ENCODE assay signal across 10 cellular contexts in the genomic region with DNA sequence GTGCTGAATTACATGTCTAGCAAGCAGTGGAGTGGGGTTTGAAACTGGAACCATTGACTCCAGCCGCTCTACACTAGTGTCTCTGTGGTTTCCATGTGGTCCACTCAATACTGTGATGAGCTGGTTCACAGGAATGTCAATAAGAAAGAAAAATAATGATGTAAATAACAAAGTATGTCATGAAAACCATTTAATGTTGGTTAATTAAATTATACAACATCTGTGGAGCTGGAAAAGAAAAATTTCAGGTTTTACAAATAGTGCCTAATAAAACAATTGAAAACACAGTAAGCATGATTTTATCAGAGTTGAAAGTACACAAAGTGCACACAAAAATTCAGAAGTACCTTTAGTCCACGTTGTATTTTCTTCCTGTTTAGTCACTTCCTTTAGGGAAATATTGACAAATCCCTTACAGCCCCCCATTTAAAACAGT. TPM values are rescaled to one million over a fixed set of nuclear protein-coding genes. Genes with fewer than 3 reads are reported as not detected.
DNase-seq lines count a peak whose midpoint lies in the region; ATAC-seq lines count a peak whose summit lies in the region.
"Had no signal": no experiment of that assay in that cellular context is flagged by ENCODE, and none has a peak within 500 bp of the region (broad histone marks: within the 10 kb centered on the region; RNA-seq: fewer than 3 reads in every experiment).

No MANE protein-coding gene starts in this region.

- intact Hi-C loops in sciatic nerve (cut with DNase I), result no loop called here

- H3K4me1 ChIP-seq in adipocyte (ENCODE audit: control insufficient read depth, insufficient read depth, low read length), result peaks cover 2% of the 10 kb centered on the region

- no peak for ATAC-seq in sciatic nerve

- no peaks in the 10 kb centered on the region for H3K9me3 ChIP-seq in adipocyte (ENCODE audit: control insufficient read depth, low read length)

- no peak overlapping the region for H3K4me3 ChIP-seq in adipocyte (ENCODE audit: low read length)

- no peak overlapping the region for H3K9ac ChIP-seq in adipocyte (ENCODE audit: low read length)

- no peaks in the 10 kb centered on the region for H3K36me3 ChIP-seq in adipocyte (ENCODE audit: control insufficient read depth, insufficient read depth, low read length, severe bottlenecking)

- H3K27me3 ChIP-seq in adipocyte (replicated peaks; ENCODE audit: control insufficient read depth, insufficient read depth, low read length), result no peaks in the 10 kb centered on the region

- in situ Hi-C loops in ACHN (cut with HindIII; ENCODE audit: low pct_ligation_motif_present, low pct_unique_long_range_greater_than_20kb, low sequenced_read_pairs), result no loop called here

- peak; percentile 24 for DNase-seq in ACHN
- peak; percentile 20 for DNase-seq in HK-2 (ENCODE audit: unreplicated experiment)
- DNase-seq in adipocyte (ENCODE audit: low read depth), result peak; percentile 58
- peak; percentile 85 for DNase-seq in kidney glomerular epithelial cell (lab: John Stamatoyannopoulos, UW)
- DNase-seq in sciatic nerve (ENCODE audit: low spot score), result no peak
- no peak for DNase-seq in RPMI8226
- no peak for DNase-seq in DMS79 (lab: John Stamatoyannopoulos, UW)
- no peak for DNase-seq in stimulated activated CD4-positive, alpha-beta T cell treated with anti-CD3 and anti-CD28 coated beads, Interleukin-4, amount 100 ng/mL, for 24 hours
- DNase-seq: CD4-positive, alpha-beta memory T cell; MM.1S had no signal

RNA-seq across cellular contexts. Expression of gene NAMPT, which starts 28.7 kb away (rescaled TPM):
- total RNA-seq in sciatic nerve, result 286 TPM

Comparison
In these comparisons a context has a peak if more than half of its experiments do, and no peak if none do; other contexts are left out.
1. DNase-seq: peak in ACHN (single experiment), HK-2 (single experiment), adipocyte (single experiment) and kidney glomerular epithelial cell (single experiment); none in sciatic nerve (single experiment), RPMI8226 (single experiment), DMS79 (single experiment) and stimulated activated CD4-positive, alpha-beta T cell treated with anti-CD3 and anti-CD28 coated beads, Interleukin-4, amount 100 ng/mL, for 24 hours (single experiment).